1 cellular context compared by ENCODE assay signal in genomic region chr11:44949160-44950035, GRCh38.
TF ChIP-seq lines count a peak whose summit lies in the region.

No MANE protein-coding gene starts in this region.

TF ChIP-seq in HepG2, 621 proteins besides CTCF, POLR2A, EP300 and RAD21 (continued from another document):
- TF ChIP-seq, protein P1, sequence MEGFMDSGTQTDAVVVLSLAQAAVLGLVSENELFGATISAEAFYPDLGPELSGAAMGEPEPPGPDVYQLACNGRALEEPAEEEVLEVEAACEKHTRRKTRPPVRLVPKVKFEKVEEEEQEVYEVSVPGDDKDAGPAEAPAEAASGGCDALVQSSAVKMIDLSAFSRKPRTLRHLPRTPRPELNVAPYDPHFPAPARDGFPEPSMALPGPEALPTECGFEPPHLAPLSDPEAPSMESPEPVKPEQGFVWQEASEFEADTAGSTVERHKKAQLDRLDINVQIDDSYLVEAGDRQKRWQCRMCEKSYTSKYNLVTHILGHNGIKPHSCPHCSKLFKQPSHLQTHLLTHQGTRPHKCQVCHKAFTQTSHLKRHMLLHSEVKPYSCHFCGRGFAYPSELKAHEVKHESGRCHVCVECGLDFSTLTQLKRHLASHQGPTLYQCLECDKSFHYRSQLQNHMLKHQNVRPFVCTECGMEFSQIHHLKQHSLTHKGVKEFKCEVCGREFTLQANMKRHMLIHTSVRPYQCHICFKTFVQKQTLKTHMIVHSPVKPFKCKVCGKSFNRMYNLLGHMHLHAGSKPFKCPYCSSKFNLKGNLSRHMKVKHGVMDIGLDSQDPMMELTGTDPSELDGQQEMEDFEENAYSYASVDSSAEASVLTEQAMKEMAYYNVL (CRISPR knock-in tag; IDR thresholded peaks at IDR 0.05; ENCODE audit: borderline replicate concordance): no peak
- TF ChIP-seq MIER3 (CRISPR knock-in tag; IDR thresholded peaks at IDR 0.05; ENCODE audit: borderline replicate concordance) (no peak), MTF2 (CRISPR knock-in tag; IDR thresholded peaks at IDR 0.05; ENCODE audit: borderline replicate concordance) (no peak), KDM3A (CRISPR knock-in tag; IDR thresholded peaks at IDR 0.05; ENCODE audit: low read depth) (no peak), ZNF124 (CRISPR knock-in tag; IDR thresholded peaks at IDR 0.05) (no peak), AGO2 (optimal IDR thresholded peaks at IDR 0.05; ENCODE audit: low read depth, low read length) (no peak)
TF ChIP-seq in HepG2: peak in this region for 0.
